Comparison of ENCODE assay signal across 1 cellular context in genomic region chr22:20286784-20287423, GRCh38. TPM values are rescaled to one million over a fixed set of nuclear protein-coding genes. Genes with fewer than 3 reads are reported as not detected.
"Had no signal": no experiment of that assay in that cellular context is flagged by ENCODE, and none has a peak within 500 bp of the region (broad histone marks: within the 10 kb centered on the region; RNA-seq: fewer than 3 reads in every experiment).

No MANE protein-coding gene starts in this region.

RNA-seq across cellular contexts. Expression of gene RTN4R, which starts 18.8 kb away (rescaled TPM):
- total RNA-seq: OCI-LY7 had no signal
